8 cellular contexts compared by ENCODE assay signal in the genomic region with DNA sequence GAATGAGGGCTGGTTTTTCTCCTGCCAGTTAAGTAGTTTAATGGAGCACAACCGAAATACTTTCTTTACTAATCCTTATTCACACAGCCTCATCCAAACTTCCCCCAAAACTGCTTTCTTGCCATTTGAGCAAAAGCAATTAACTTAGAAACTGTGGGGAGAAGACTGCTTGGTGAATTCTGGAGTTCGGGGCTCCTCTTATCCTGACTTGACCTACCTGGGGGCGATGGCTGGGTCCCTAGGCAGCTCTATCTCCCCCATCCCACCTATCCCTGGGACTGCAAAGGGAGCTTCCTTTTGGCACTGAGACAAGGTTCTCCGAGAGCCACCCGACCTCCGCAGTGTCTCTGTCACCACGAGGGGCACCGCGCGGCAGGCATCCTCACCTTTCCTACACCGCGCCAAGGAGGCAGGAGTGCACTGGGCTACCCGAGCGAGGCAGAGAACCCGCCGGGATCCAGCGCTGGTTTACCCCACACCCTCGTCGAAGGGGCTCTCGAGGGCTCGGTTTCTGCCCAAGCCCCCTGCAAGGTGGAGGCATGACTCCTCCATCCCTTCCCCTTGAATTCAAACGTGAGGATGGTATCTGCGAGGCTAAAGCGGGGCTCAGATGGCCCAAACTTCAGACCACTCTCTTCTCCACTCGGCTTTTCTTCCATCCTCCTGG. TPM values are rescaled to one million over a fixed set of nuclear protein-coding genes. Genes with fewer than 3 reads are reported as not detected.
A peak's percentile ranks its signal among the peaks of the same experiment; 100 is the strongest.
DNase-seq lines count a peak whose midpoint lies in the region; ATAC-seq and TF ChIP-seq lines count a peak whose summit lies in the region.

No MANE protein-coding gene starts in this region.

- peak overlapping the region; percentile 93 for H3K4me2 ChIP-seq in neural cell (ENCODE audit: low read length)

- H3K27me3 ChIP-seq in BJ (ENCODE audit: control insufficient read depth, insufficient read depth, low read length) (no peaks in the 10 kb centered on the region), esophagus muscularis mucosa (no peaks in the 10 kb centered on the region), neural cell (ENCODE audit: insufficient read depth, low read depth, low read length) (no peaks in the 10 kb centered on the region), transverse colon (no peaks in the 10 kb centered on the region)

- H3K27ac ChIP-seq in esophagus muscularis mucosa (replicated peaks in 1 of 4), result peak overlapping the region; percentile 95 to 99 (median 98)
- peak overlapping the region; percentile 94 for H3K27ac ChIP-seq in neural cell (ENCODE audit: low read length)
- H3K27ac ChIP-seq in transverse colon, result peak overlapping the region; percentile 91 to 98 (median 96)

- intact Hi-C loops in esophagus muscularis mucosa (cut with DNase I) (loop anchor here (2.0 kb wide), 1 partner anchor 75 kb away; a partner anchor contains a TSS), transverse colon (cut with DNase I; ENCODE audit: low total_unique reads) (loop anchor here (5.0 kb wide), 2 partner anchors 223 to 598 kb away; no protein-coding TSS in a partner anchor)

- ATAC-seq in GM19455 (IDR thresholded peaks at IDR 0.05; ENCODE audit: unreplicated experiment) (peak; percentile 12), GM21529 (IDR thresholded peaks at IDR 0.05; ENCODE audit: unreplicated experiment) (no peak)

- in situ Hi-C loops in transverse colon (cut with MboI; ENCODE audit: low pct_ligation_motif_present in 1 of 4, low pct_unique_long_range_greater_than_20kb in 1 of 4, low sequenced_read_pairs in 3 of 4), result no loop called here

- H4K20me1 ChIP-seq in neural cell (ENCODE audit: insufficient read depth), result no peaks in the 10 kb centered on the region

- H3K4me3 ChIP-seq in BJ (ENCODE audit: low read depth, low read length) (peak overlapping the region; percentile 93), esophagus muscularis mucosa (peak overlapping the region; percentile 73 to 98 (median 94)), neural cell (ENCODE audit: low read length) (peak overlapping the region; percentile 78), transverse colon (peak overlapping the region; percentile 73 to 96 (median 84))

- POLR2A ChIA-PET in BJ (lab: Charles Lee), result no interaction called here

- H3K9me3 ChIP-seq in esophagus muscularis mucosa (no peaks in the 10 kb centered on the region), neural cell (ENCODE audit: low read length) (no peaks in the 10 kb centered on the region), transverse colon (no peaks in the 10 kb centered on the region)

- DNase-seq in BJ (ENCODE audit: low read depth) (no peak), NCI-H146 treated with DMSO at 0.1 percent for 48 hours (lab: John Stamatoyannopoulos, UW; ENCODE audit: unreplicated experiment) (peak; percentile 9), esophagus muscularis mucosa (ENCODE audit: extremely low spot score) (no peak), transverse colon (peak; percentile 64)
- DNase-seq in activated CD8-positive, alpha-beta memory T cell treated with anti-CD3 and anti-CD28 coated beads, Interleukin-2, amount 50 U/mL, for 4 hours, result peak; percentile 51

- H3K4me1 ChIP-seq in esophagus muscularis mucosa, result peaks cover 25 to 59% (median 46%) of the 10 kb centered on the region in 4 donors
- H3K4me1 ChIP-seq in transverse colon, result peaks cover 17 to 47% (median 25%) of the 10 kb centered on the region in 4 donors

- 8% methylated on average over 7 of the region's 25 CpGs for WGBS in esophagus muscularis mucosa
- 2 to 50% methylated on average over 1 to 24 of the region's 25 CpGs for WGBS in transverse colon (ENCODE audit: low coverage in 1 of 2), 2 donors

- H3K9me2 ChIP-seq in neural cell (ENCODE audit: insufficient read depth, low read length), result no peaks in the 10 kb centered on the region

- CTCF ChIA-PET in BJ (lab: Yijun Ruan, JAX), result interaction anchor here (1.7 to 2.3 kb wide), 3 partner anchors 23 to 93 kb away, joined by 5 to 16 read pairs (median 5); no protein-coding TSS in a partner anchor

- H2AFZ ChIP-seq in neural cell (ENCODE audit: low read depth, low read length), result peak overlapping the region; percentile 91

- peaks cover 9% of the 10 kb centered on the region for H3F3A ChIP-seq in neural cell (ENCODE audit: insufficient read depth, low read length, poor library complexity, severe bottlenecking)

- H3K36me3 ChIP-seq in BJ (ENCODE audit: control insufficient read depth, insufficient read depth, low read length) (peaks cover 5% of the 10 kb centered on the region), esophagus muscularis mucosa (peaks cover 18 to 32% (median 26%) of the 10 kb centered on the region in 4 donors), neural cell (ENCODE audit: insufficient read depth, low read length) (no peaks in the 10 kb centered on the region), transverse colon (peaks cover 0 to 21% (median 8%) of the 10 kb centered on the region in 4 donors)

- peaks cover 30% of the 10 kb centered on the region for H3K79me2 ChIP-seq in neural cell (replicated peaks; ENCODE audit: insufficient read depth, low read length)

- TF ChIP-seq POLR2A in esophagus muscularis mucosa (IDR thresholded peaks at IDR 0.05; ENCODE audit: low read depth) (no peak), transverse colon (IDR thresholded peaks at IDR 0.05) (no peak)

- H3K9ac ChIP-seq in neural cell (ENCODE audit: low read length), result peak overlapping the region; percentile 96

- TF ChIP-seq EP300 in esophagus muscularis mucosa (IDR thresholded peaks at IDR 0.05) (no peak), neural cell (conservative IDR thresholded peaks at IDR 0.05; ENCODE audit: poor library complexity, severe bottlenecking) (no peak), transverse colon (IDR thresholded peaks at IDR 0.05; ENCODE audit: low read depth) (no peak)

- TF ChIP-seq CTCF in BJ (IDR thresholded peaks at IDR 0.05; ENCODE audit: insufficient read depth, low read depth, low read length), result 0 out of 2 replicates have a peak, but pooled peaks have one; percentile 14
- TF ChIP-seq CTCF in esophagus muscularis mucosa (IDR thresholded peaks at IDR 0.05), result no peak
- TF ChIP-seq CTCF in neural cell (IDR thresholded peaks at IDR 0.05; ENCODE audit: poor library complexity, severe bottlenecking), result no peak
- peak in 1 of 5 experiments; percentile 17 for TF ChIP-seq CTCF in transverse colon (IDR thresholded peaks at IDR 0.05)

- peak; percentile 36 for TF ChIP-seq RAD21 in neural cell (conservative IDR thresholded peaks at IDR 0.05)

TF ChIP-seq in neural cell, 6 proteins besides CTCF, POLR2A, EP300 and RAD21:
- TF ChIP-seq, protein P1, sequence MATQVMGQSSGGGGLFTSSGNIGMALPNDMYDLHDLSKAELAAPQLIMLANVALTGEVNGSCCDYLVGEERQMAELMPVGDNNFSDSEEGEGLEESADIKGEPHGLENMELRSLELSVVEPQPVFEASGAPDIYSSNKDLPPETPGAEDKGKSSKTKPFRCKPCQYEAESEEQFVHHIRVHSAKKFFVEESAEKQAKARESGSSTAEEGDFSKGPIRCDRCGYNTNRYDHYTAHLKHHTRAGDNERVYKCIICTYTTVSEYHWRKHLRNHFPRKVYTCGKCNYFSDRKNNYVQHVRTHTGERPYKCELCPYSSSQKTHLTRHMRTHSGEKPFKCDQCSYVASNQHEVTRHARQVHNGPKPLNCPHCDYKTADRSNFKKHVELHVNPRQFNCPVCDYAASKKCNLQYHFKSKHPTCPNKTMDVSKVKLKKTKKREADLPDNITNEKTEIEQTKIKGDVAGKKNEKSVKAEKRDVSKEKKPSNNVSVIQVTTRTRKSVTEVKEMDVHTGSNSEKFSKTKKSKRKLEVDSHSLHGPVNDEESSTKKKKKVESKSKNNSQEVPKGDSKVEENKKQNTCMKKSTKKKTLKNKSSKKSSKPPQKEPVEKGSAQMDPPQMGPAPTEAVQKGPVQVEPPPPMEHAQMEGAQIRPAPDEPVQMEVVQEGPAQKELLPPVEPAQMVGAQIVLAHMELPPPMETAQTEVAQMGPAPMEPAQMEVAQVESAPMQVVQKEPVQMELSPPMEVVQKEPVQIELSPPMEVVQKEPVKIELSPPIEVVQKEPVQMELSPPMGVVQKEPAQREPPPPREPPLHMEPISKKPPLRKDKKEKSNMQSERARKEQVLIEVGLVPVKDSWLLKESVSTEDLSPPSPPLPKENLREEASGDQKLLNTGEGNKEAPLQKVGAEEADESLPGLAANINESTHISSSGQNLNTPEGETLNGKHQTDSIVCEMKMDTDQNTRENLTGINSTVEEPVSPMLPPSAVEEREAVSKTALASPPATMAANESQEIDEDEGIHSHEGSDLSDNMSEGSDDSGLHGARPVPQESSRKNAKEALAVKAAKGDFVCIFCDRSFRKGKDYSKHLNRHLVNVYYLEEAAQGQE (IDR thresholded peaks at IDR 0.05; ENCODE audit: borderline replicate concordance), result no peak
- TF ChIP-seq SMC3 (conservative IDR thresholded peaks at IDR 0.05; ENCODE audit: poor library complexity), result no peak
- peak; percentile 92 for TF ChIP-seq MXI1 (conservative IDR thresholded peaks at IDR 0.05; ENCODE audit: poor library complexity, severe bottlenecking)
- peak; percentile 36 for TF ChIP-seq POLR2AphosphoS5 (IDR thresholded peaks at IDR 0.05)
- no peak for TF ChIP-seq EZH2 (IDR thresholded peaks at IDR 0.05; ENCODE audit: borderline replicate concordance, insufficient read depth, low read length, poor library complexity, severe bottlenecking)
- no peak for TF ChIP-seq TAF1 (IDR thresholded peaks at IDR 0.05; ENCODE audit: low read depth)
TF ChIP-seq in neural cell: peak in this region for 2.

RNA-seq across cellular contexts. Expression of a gene that starts 0.7 kb away (rescaled TPM):
- polyA plus RNA-seq in BJ (2011; rRNA removed) (33.3 and 35.7 TPM in 2 replicates), neural cell (27.5 and 31.0 TPM in 2 replicates)
- 24.3 and 26.8 TPM in 2 replicates for polyA minus RNA-seq in BJ (2011; rRNA and poly(A)+ RNA removed)
- total RNA-seq in esophagus muscularis mucosa (10 to 100 TPM; 18.6 to 76.5 (median 33.7) TPM), transverse colon (10 to 100 TPM; 13.5 to 27.6 (median 16.8) TPM)
- polyA minus RNA-seq in neural cell, result 40.2 and 41.9 TPM in 2 replicates

RNA-seq across cellular contexts. Expression of a gene that starts 1.0 kb away (rescaled TPM):
- polyA plus RNA-seq in BJ (2011; rRNA removed) (105 and 137 TPM in 2 replicates), neural cell (397 and 398 TPM in 2 replicates)
- 82.5 and 95.5 TPM in 2 replicates for polyA minus RNA-seq in BJ (2011; rRNA and poly(A)+ RNA removed)
- total RNA-seq in esophagus muscularis mucosa (100 to 1,000 TPM; 181 to 255 (median 233) TPM), transverse colon (100 to 1,000 TPM in 3 of 4 donors, 10 to 100 TPM in 1; 56.5 to 145 (median 126) TPM)
- 271 and 280 TPM in 2 replicates for polyA minus RNA-seq in neural cell

RNA-seq across cellular contexts. Expression of a gene that starts 30.5 kb away (rescaled TPM):
- polyA plus RNA-seq in BJ (2011; rRNA removed) (70.7 and 109 TPM in 2 replicates), neural cell (55.5 and 61.6 TPM in 2 replicates)
- 24.8 and 39.8 TPM in 2 replicates for polyA minus RNA-seq in BJ (2011; rRNA and poly(A)+ RNA removed)
- total RNA-seq in esophagus muscularis mucosa (10 to 100 TPM; 37.4 to 54.2 (median 39.3) TPM), transverse colon (100 to 1,000 TPM; 104 to 262 (median 128) TPM)
- polyA minus RNA-seq in neural cell, result 20.9 and 23.3 TPM in 2 replicates

RNA-seq across cellular contexts. Expression of a gene that starts 59.3 kb away (rescaled TPM):
- polyA plus RNA-seq in BJ (2011; rRNA removed), result 7.1 and 14.0 TPM in 2 replicates
- polyA minus RNA-seq in BJ (2011; rRNA and poly(A)+ RNA removed), result 3.6 and 4.5 TPM in 2 replicates
- total RNA-seq in esophagus muscularis mucosa, result 10 to 100 TPM in 1 of 4 donors, 1 to 10 TPM in 3; 2.9 to 12.4 (median 7.1) TPM
- polyA plus RNA-seq in neural cell, result 7.1 and 10.3 TPM in 2 replicates
- polyA minus RNA-seq in neural cell, result 6.3 and 7.8 TPM in 2 replicates
- total RNA-seq in transverse colon, result 1 to 10 TPM; 1.2 to 7.1 (median 2.8) TPM

Comparison
In these comparisons a context has a peak if more than half of its experiments do, and no peak if none do; other contexts are left out.
1. DNase-seq: peak in NCI-H146 treated with DMSO at 0.1 percent for 48 hours (single experiment), activated CD8-positive, alpha-beta memory T cell treated with anti-CD3 and anti-CD28 coated beads, Interleukin-2, amount 50 U/mL, for 4 hours (single experiment) and transverse colon (single experiment); none in BJ (single experiment) and esophagus muscularis mucosa (single experiment).
2. Peak in every context shown above with its lines, with median percentiles within 50 percentile points of each other: H3K4me3 ChIP-seq and H3K27ac ChIP-seq.